1 cellular context compared by ENCODE assay signal in genomic region chr16:66943426-66944053, GRCh38.
A peak's percentile ranks its signal among the peaks of the same experiment; 100 is the strongest.
TF ChIP-seq lines count a peak whose summit lies in the region.

No MANE protein-coding gene starts in this region.

TF ChIP-seq in K562, 482 proteins besides CTCF, POLR2A, EP300 and RAD21:
- TF ChIP-seq ETV1 (tag; conservative IDR thresholded peaks at IDR 0.05; ENCODE audit: low read depth), result no peak
- TF ChIP-seq PHB (CRISPR knock-in tag; IDR thresholded peaks at IDR 0.05), result no peak
- TF ChIP-seq RBFOX2 (IDR thresholded peaks at IDR 0.05; ENCODE audit: low read depth, low read length), result peak; percentile 48
